In the genomic region with DNA sequence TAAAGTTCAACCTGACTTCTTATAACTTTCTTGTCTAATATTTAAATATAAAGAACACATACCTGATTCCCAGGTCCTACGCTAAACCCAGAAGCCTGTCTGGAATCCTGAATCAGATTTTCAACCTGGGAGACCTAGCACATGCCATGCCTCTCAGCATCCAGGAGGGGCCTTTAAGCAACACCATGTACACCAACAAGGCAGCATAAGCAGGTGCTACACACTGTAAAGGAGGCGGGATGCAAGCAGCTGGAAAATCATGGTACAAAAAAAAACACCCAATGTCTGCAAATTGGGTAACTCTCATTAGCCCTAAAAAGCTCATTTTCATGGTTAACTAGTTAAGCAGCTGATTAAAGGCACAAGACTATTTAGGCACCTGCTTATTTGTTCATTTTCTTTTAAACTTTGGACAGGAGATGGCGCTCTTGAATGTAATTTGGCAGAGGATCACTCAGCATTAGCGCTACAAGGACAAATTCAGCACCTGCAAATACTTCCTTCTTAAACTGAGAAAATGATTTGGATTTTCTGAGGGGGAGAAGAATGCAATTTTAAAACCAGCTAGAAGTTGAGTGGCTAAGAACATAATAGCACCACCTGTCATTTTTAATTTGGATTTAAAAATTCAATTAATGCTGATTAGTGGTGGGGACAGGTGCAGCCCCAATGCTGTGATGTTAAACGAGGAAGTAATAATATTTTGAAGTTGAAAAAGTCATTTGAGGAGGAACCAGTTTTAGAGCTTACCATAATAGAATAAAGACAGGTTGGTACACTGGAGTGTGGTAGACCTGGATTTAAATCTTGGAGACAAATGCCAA, we compare ENCODE assay signal across 8 cellular contexts.
A peak's percentile ranks its signal among the peaks of the same experiment; 100 is the strongest.
DNase-seq lines count a peak whose midpoint lies in the region; ATAC-seq and TF ChIP-seq lines count a peak whose summit lies in the region.

No MANE protein-coding gene starts in this region.

- WGBS in psoas muscle, 3 donors: 27 to 32% (median 30%) methylated on average over 5 of the region's 5 CpGs

- no peaks in the 10 kb centered on the region for H3K79me2 ChIP-seq in GM23338 (replicated peaks; ENCODE audit: insufficient read depth)

- peak in 1 of 2 donors; percentile 40 for DNase-seq in activated naive CD4-positive, alpha-beta T cell treated with anti-CD3 and anti-CD28 coated beads, Interleukin-2, amount 50 U/mL, for 72 hours (ENCODE audit: low spot score in 2 of 2)
- no peak for DNase-seq in activated naive CD4-positive, alpha-beta T cell treated with anti-CD3 and anti-CD28 coated beads, Interleukin-2, amount 50 U/mL, for 16 hours
- peak; percentile 86 for DNase-seq in GM23338 (ENCODE audit: low spot score)
- peak; percentile 43 for DNase-seq in NCI-H146 (lab: John Stamatoyannopoulos, UW)
- DNase-seq in SKM-1 treated with dmso at 0.1 percent for 144 hours (lab: John Stamatoyannopoulos, UW; ENCODE audit: unreplicated experiment): peak; percentile 57
- peak; percentile 70 for DNase-seq in fibroblast of peridontal ligament (ENCODE audit: extremely low read depth)
- no peak for DNase-seq in psoas muscle
- no peak for DNase-seq in coronary artery (ENCODE audit: low spot score)

- intact Hi-C loops in psoas muscle (cut with DNase I): loop anchor here in 1 of 2 donors (5.0 kb wide), 1 partner anchor 475 kb away; no protein-coding TSS in a partner anchor

- no peaks in the 10 kb centered on the region for H3F3A ChIP-seq in GM23338 (replicated peaks; ENCODE audit: low read depth)

- H3K27ac ChIP-seq in GM23338 (ENCODE audit: low read depth) (no peak overlapping the region), psoas muscle (no peak overlapping the region), coronary artery (no peak overlapping the region)

- no peaks in the 10 kb centered on the region for H3K9me3 Mint-ChIP-seq in activated naive CD4-positive, alpha-beta T cell treated with anti-CD3 and anti-CD28 coated beads, Interleukin-2, amount 50 U/mL, for 72 hours
- no peaks in the 10 kb centered on the region; the same call in 2 of the 3 replicates for H3K9me3 Mint-ChIP-seq in GM23338

- ATAC-seq in activated naive CD4-positive, alpha-beta T cell treated with anti-CD3 and anti-CD28 coated beads, Interleukin-2, amount 50 U/mL, for 72 hours: peak; percentile 69 to 74
- ATAC-seq in GM23338 (peak; percentile 78), psoas muscle (no peak)

- no peak overlapping the region for H3K4me3 Mint-ChIP-seq in GM23338

- H3K9me2 ChIP-seq in GM23338 (ENCODE audit: insufficient read depth): no peaks in the 10 kb centered on the region

- no peaks in the 10 kb centered on the region for H4K20me1 ChIP-seq in GM23338 (replicated peaks; ENCODE audit: insufficient read depth)

- peaks cover 3% of the 10 kb centered on the region for H3K27me3 Mint-ChIP-seq in GM23338 (ENCODE audit: insufficient read depth, low read depth, poor library complexity)

- no peaks in the 10 kb centered on the region for H3K27me3 ChIP-seq in GM23338 (ENCODE audit: insufficient read depth)
- H3K27me3 ChIP-seq in psoas muscle (ENCODE audit: insufficient read depth in 3 of 3, low read length in 2 of 3): no peaks in the 10 kb centered on the region

- peaks cover 34% of the 10 kb centered on the region for H3K4me1 Mint-ChIP-seq in GM23338

- H3K4me2 ChIP-seq in GM23338: no peak overlapping the region

- H3K4me1 ChIP-seq in GM23338 (ENCODE audit: insufficient read depth) (peaks cover 7% of the 10 kb centered on the region), psoas muscle (no peaks in the 10 kb centered on the region)

- no peak overlapping the region for H3K4me3 ChIP-seq in GM23338
- no peak overlapping the region for H3K4me3 ChIP-seq in psoas muscle
- no peak overlapping the region for H3K4me3 ChIP-seq in coronary artery

- H3K36me3 Mint-ChIP-seq in activated naive CD4-positive, alpha-beta T cell treated with anti-CD3 and anti-CD28 coated beads, Interleukin-2, amount 50 U/mL, for 72 hours: no peaks in the 10 kb centered on the region
- no peaks in the 10 kb centered on the region for H3K36me3 Mint-ChIP-seq in GM23338 (ENCODE audit: low read depth)

- H3K36me3 ChIP-seq in GM23338 (ENCODE audit: insufficient read depth): no peaks in the 10 kb centered on the region
- H3K36me3 ChIP-seq in psoas muscle (ENCODE audit: insufficient read depth in 1 of 2, low read depth in 1 of 2): no peaks in the 10 kb centered on the region

- peak; percentile 76 to 92 for TF ChIP-seq CTCF in GM23338 (conservative IDR thresholded peaks at IDR 0.05; ENCODE audit: low read depth in 2 of 2)
- TF ChIP-seq CTCF in psoas muscle (IDR thresholded peaks at IDR 0.05): peak; percentile 19
- TF ChIP-seq CTCF in coronary artery (IDR thresholded peaks at IDR 0.05): no peak

- no peaks in the 10 kb centered on the region for H3K9me3 ChIP-seq in psoas muscle

- H2AFZ ChIP-seq in GM23338: no peak overlapping the region

- no peak overlapping the region for H3K27ac Mint-ChIP-seq in activated naive CD4-positive, alpha-beta T cell treated with anti-CD3 and anti-CD28 coated beads, Interleukin-2, amount 50 U/mL, for 72 hours
- H3K27ac Mint-ChIP-seq in GM23338: no peak overlapping the region

TF ChIP-seq in GM23338, 12 proteins besides CTCF, POLR2A, EP300 and RAD21:
- no peak for TF ChIP-seq POLR2AphosphoS5 (IDR thresholded peaks at IDR 0.05; ENCODE audit: low read depth)
- TF ChIP-seq, protein P1, sequence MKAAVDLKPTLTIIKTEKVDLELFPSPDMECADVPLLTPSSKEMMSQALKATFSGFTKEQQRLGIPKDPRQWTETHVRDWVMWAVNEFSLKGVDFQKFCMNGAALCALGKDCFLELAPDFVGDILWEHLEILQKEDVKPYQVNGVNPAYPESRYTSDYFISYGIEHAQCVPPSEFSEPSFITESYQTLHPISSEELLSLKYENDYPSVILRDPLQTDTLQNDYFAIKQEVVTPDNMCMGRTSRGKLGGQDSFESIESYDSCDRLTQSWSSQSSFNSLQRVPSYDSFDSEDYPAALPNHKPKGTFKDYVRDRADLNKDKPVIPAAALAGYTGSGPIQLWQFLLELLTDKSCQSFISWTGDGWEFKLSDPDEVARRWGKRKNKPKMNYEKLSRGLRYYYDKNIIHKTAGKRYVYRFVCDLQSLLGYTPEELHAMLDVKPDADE (IDR thresholded peaks at IDR 0.05): no peak

Comparison
In these comparisons a context has a peak if more than half of its experiments do, and no peak if none do; other contexts are left out.
1. ATAC-seq: peak in activated naive CD4-positive, alpha-beta T cell treated with anti-CD3 and anti-CD28 coated beads, Interleukin-2, amount 50 U/mL, for 72 hours (2 of 2) and GM23338 (single experiment); none in psoas muscle (0 of 4).
2. DNase-seq: peak in GM23338 (single experiment), NCI-H146 (single experiment), SKM-1 treated with dmso at 0.1 percent for 144 hours (single experiment) and fibroblast of peridontal ligament (single experiment); none in activated naive CD4-positive, alpha-beta T cell treated with anti-CD3 and anti-CD28 coated beads, Interleukin-2, amount 50 U/mL, for 16 hours (single experiment), psoas muscle (0 of 2) and coronary artery (single experiment).